In the genomic region with DNA sequence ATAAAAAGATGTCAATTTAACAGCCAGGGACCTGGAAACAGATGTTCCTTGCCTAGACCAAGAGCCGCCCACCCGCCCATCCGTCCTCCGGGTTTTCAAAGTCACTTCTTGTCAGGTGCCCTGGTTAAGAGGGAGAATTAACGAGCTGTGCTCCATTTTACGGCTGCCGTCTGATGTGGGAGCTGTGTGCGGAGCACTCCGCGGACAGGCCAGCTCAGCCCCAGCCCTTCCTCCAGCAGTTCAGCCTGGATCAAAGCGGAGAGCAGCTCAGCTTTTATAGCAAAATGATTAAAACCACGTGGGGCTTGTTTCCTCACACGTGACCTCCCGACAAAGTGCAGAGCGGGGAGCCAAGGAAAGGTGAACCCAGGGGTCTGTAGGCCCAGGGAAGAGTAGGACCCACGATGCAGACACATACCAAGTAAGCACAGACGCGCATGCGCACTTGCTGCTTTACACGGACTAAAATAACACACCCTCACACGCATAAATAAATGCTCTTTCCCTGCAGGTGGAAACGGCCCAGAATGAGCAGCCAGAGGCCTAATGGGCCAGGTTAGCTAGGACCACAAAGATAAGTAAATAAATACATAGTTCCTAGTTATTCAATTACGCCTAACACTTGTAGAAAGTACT, we compare ENCODE assay signal across 35 cellular contexts. TPM values are rescaled to one million over a fixed set of nuclear protein-coding genes. Genes with fewer than 3 reads are reported as not detected.
DNase-seq lines count a peak whose midpoint lies in the region; ATAC-seq, FAIRE-seq and TF ChIP-seq lines count a peak whose summit lies in the region.
"Had no signal": no experiment of that assay in that cellular context is flagged by ENCODE, and none has a peak within 500 bp of the region (broad histone marks: within the 10 kb centered on the region; RNA-seq: fewer than 3 reads in every experiment).

No MANE protein-coding gene starts in this region.

- H3K27ac ChIP-seq in suprapubic skin (peak overlapping the region; percentile 10), brain microvascular endothelial cell (no peak overlapping the region), small intestine (ENCODE audit: low read depth in 1 of 2, low read length in 1 of 2) (no peak overlapping the region)
- no peak overlapping the region for H3K27ac ChIP-seq in CD8-positive, alpha-beta memory T cell (ENCODE audit: low read depth, low read length)
- H3K27ac ChIP-seq: BLaER1 treated with 17β-estradiol and CSF1 and Interleukin-3, amounts not matched to agents 10 nM and 100 nM; heart left ventricle; lower lobe of right lung; Peyer's patch; thoracic aorta had no signal

- H3K27me3 ChIP-seq in adipocyte (replicated peaks; ENCODE audit: control insufficient read depth, insufficient read depth, low read length) (no peaks in the 10 kb centered on the region), suprapubic skin (no peaks in the 10 kb centered on the region), brain microvascular endothelial cell (replicated peaks) (no peaks in the 10 kb centered on the region), small intestine (ENCODE audit: control insufficient read depth in 2 of 2, insufficient read depth in 2 of 2, low read length in 2 of 2) (no peaks in the 10 kb centered on the region)
- H3K27me3 ChIP-seq in CD8-positive, alpha-beta memory T cell (ENCODE audit: insufficient read depth, low read length, poor library complexity, severe bottlenecking), result no peaks in the 10 kb centered on the region
- H3K27me3 ChIP-seq: BLaER1 treated with 17β-estradiol and CSF1 and Interleukin-3, amounts not matched to agents 10 nM and 100 nM; heart left ventricle; Peyer's patch had no signal

- peaks cover 9 to 15% (median 13%) of the 10 kb centered on the region in 5 donors for H3K9me3 Mint-ChIP-seq in CD8-positive, alpha-beta memory T cell

- FAIRE-seq in small intestine (lab: Jason Lieb, UNC), result no peak
- FAIRE-seq: TTC549, urothelium cell line had no signal

- H3K4me3 Mint-ChIP-seq in CD8-positive, alpha-beta memory T cell, result no peak overlapping the region
- H3K4me3 Mint-ChIP-seq: activated naive CD8-positive, alpha-beta T cell treated with anti-CD3 and anti-CD28 coated beads, Interleukin-2, amount 50 U/mL, for 24 hours; activated T-cell treated with anti-CD3 and anti-CD28 coated beads, Interleukin-2, amount 50 U/mL, for 72 hours; H9; naive thymus-derived CD4-positive, alpha-beta T cell; T-helper 17 cell had no signal

- H3K27me3 Mint-ChIP-seq in CD8-positive, alpha-beta memory T cell, result peaks cover 9 to 43% of the 10 kb centered on the region in 2 donors
- H3K27me3 Mint-ChIP-seq: activated naive CD8-positive, alpha-beta T cell treated with anti-CD3 and anti-CD28 coated beads, Interleukin-2, amount 50 U/mL, for 24 hours had no signal

- CTCF ChIA-PET in CD8-positive, alpha-beta memory T cell (lab: Charles Lee), result no interaction called here

- peak; percentile 42 for DNase-seq in EH (ENCODE audit: low read depth)
- DNase-seq in adipocyte (ENCODE audit: low read depth), result peak; percentile 28
- peak; percentile 22 for DNase-seq in kidney tubule cell (ENCODE audit: low spot score)
- DNase-seq in suprapubic skin (ENCODE audit: low spot score in 2 of 2), result no peak
- no peak for DNase-seq in brain microvascular endothelial cell
- no peak for DNase-seq in CD8-positive, alpha-beta memory T cell
- DNase-seq in small intestine, result no peak
- DNase-seq: activated CD4-positive, alpha-beta T cell treated with anti-CD3 and anti-CD28 coated beads, Interleukin-2, amount 50 U/mL, for 48 hours; activated naive CD8-positive, alpha-beta T cell treated with anti-CD3 and anti-CD28 coated beads, Interleukin-2, amount 50 U/mL, for 24 hours; activated T-cell treated with anti-CD3 and anti-CD28 coated beads, Interleukin-2, amount 50 U/mL, for 72 hours; caudate nucleus; COR-L47; erythroblast; foreskin melanocyte; GDM1; H9; heart left ventricle; IMR-90; lower lobe of right lung; MV-4-11; naive thymus-derived CD4-positive, alpha-beta T cell; NCI-H1436; NCI-H2081 treated with DMSO at 0.1 percent for 48 hours; NCI-H748 treated with DMSO at 0.1 percent for 48 hours; Peyer's patch; SHP77; stimulated activated CD4-positive, alpha-beta T cell treated with anti-CD3 and anti-CD28 coated beads, Interleukin-1b, Interleukin-23, amount 100 ng/mL, for 48 hours; stimulated activated naive CD8-positive, alpha-beta T cell treated with anti-CD3 and anti-CD28 coated beads, Interleukin-15, Interleukin-2, amounts not matched to agents 100 U/mL and 50 U/mL, for 24 hours; T-helper 17 cell had no signal

- TF ChIP-seq POLR2A in suprapubic skin (IDR thresholded peaks at IDR 0.05), result no peak

- WGBS in suprapubic skin, result 59% methylated on average over 18 of the region's 23 CpGs
- WGBS in small intestine, 3 donors, result 86 to 91% (median 87%) methylated on average over 23 of the region's 23 CpGs

- no peak for ATAC-seq in GM19463 (IDR thresholded peaks at IDR 0.05; ENCODE audit: unreplicated experiment)
- ATAC-seq: activated CD4-positive, CD25-positive, alpha-beta regulatory T cell treated with anti-CD3 and anti-CD28 coated beads, Interleukin-2, amount 50 U/mL, for 24 hours; activated naive CD8-positive, alpha-beta T cell treated with anti-CD3 and anti-CD28 coated beads, Interleukin-2, amount 50 U/mL, for 24 hours; activated T-cell treated with anti-CD3 and anti-CD28 coated beads, Interleukin-2, amount 50 U/mL, for 72 hours; heart left ventricle; lower lobe of right lung; naive thymus-derived CD4-positive, alpha-beta T cell; stimulated activated naive CD8-positive, alpha-beta T cell treated with anti-CD3 and anti-CD28 coated beads, Interleukin-15, Interleukin-2, amounts not matched to agents 100 U/mL and 50 U/mL, for 24 hours; T-helper 17 cell had no signal

- H3K4me1 Mint-ChIP-seq in CD8-positive, alpha-beta memory T cell, result no peaks in the 10 kb centered on the region
- H3K4me1 Mint-ChIP-seq: activated naive CD8-positive, alpha-beta T cell treated with anti-CD3 and anti-CD28 coated beads, Interleukin-2, amount 50 U/mL, for 24 hours; T-helper 17 cell had no signal

- in situ Hi-C loops in brain microvascular endothelial cell (cut with HindIII; ENCODE audit: low pct_ligation_motif_present, low sequenced_read_pairs), result no loop called here

- H3K9ac ChIP-seq in adipocyte (ENCODE audit: low read length), result no peak overlapping the region
- H3K9ac ChIP-seq: BLaER1 treated with 17β-estradiol and CSF1 and Interleukin-3, amounts not matched to agents 10 nM and 100 nM had no signal

- H3K4me3 ChIP-seq in adipocyte (ENCODE audit: low read length) (no peak overlapping the region), suprapubic skin (no peak overlapping the region), brain microvascular endothelial cell (ENCODE audit: low read depth, low read length) (no peak overlapping the region), small intestine (ENCODE audit: low read depth in 1 of 2, low read length in 2 of 2) (no peak overlapping the region)
- H3K4me3 ChIP-seq in CD8-positive, alpha-beta memory T cell (ENCODE audit: low read length), result no peak overlapping the region
- H3K4me3 ChIP-seq: BLaER1 treated with 17β-estradiol and CSF1 and Interleukin-3, amounts not matched to agents 10 nM and 100 nM; heart left ventricle; lower lobe of right lung; Peyer's patch; thoracic aorta had no signal

- H3K4me1 ChIP-seq in adipocyte (ENCODE audit: control insufficient read depth, insufficient read depth, low read length) (peaks cover 22% of the 10 kb centered on the region), suprapubic skin (peaks cover 7% of the 10 kb centered on the region), small intestine (ENCODE audit: control insufficient read depth in 2 of 2, insufficient read depth in 1 of 2, low read depth in 1 of 2, low read length in 1 of 2) (no peaks in the 10 kb centered on the region)
- no peaks in the 10 kb centered on the region for H3K4me1 ChIP-seq in CD8-positive, alpha-beta memory T cell (ENCODE audit: insufficient read depth, low read length)
- H3K4me1 ChIP-seq: BLaER1 treated with 17β-estradiol and CSF1 and Interleukin-3, amounts not matched to agents 10 nM and 100 nM; lower lobe of right lung; Peyer's patch had no signal

- H3K27ac Mint-ChIP-seq in CD8-positive, alpha-beta memory T cell, result no peak overlapping the region
- H3K27ac Mint-ChIP-seq: activated naive CD8-positive, alpha-beta T cell treated with anti-CD3 and anti-CD28 coated beads, Interleukin-2, amount 50 U/mL, for 24 hours; activated T-cell treated with anti-CD3 and anti-CD28 coated beads, Interleukin-2, amount 50 U/mL, for 72 hours; naive thymus-derived CD4-positive, alpha-beta T cell; T-helper 17 cell had no signal

- no peak for TF ChIP-seq CTCF in suprapubic skin (IDR thresholded peaks at IDR 0.05)
- TF ChIP-seq CTCF in brain microvascular endothelial cell (IDR thresholded peaks at IDR 0.05; ENCODE audit: low read depth, low read length, missing control alignments), result no peak

- POLR2A ChIA-PET in CD8-positive, alpha-beta memory T cell (lab: Charles Lee), result no interaction called here

- peaks cover 8% of the 10 kb centered on the region for H3K9me3 ChIP-seq in adipocyte (ENCODE audit: control insufficient read depth, low read length)
- no peaks in the 10 kb centered on the region for H3K9me3 ChIP-seq in suprapubic skin
- H3K9me3 ChIP-seq in CD8-positive, alpha-beta memory T cell (ENCODE audit: low read length), result no peaks in the 10 kb centered on the region
- no peaks in the 10 kb centered on the region for H3K9me3 ChIP-seq in small intestine (ENCODE audit: control insufficient read depth, low read depth)
- H3K9me3 ChIP-seq: thoracic aorta had no signal

- H3K36me3 ChIP-seq in adipocyte (ENCODE audit: control insufficient read depth, insufficient read depth, low read length, severe bottlenecking) (no peaks in the 10 kb centered on the region), suprapubic skin (no peaks in the 10 kb centered on the region), brain microvascular endothelial cell (replicated peaks) (no peaks in the 10 kb centered on the region), small intestine (ENCODE audit: control insufficient read depth in 2 of 2, insufficient read depth in 2 of 2, low read length in 2 of 2) (no peaks in the 10 kb centered on the region)
- no peaks in the 10 kb centered on the region for H3K36me3 ChIP-seq in CD8-positive, alpha-beta memory T cell (ENCODE audit: insufficient read depth, low read length)
- H3K36me3 ChIP-seq: heart left ventricle, lower lobe of right lung, Peyer's patch, thoracic aorta had no signal

- TF ChIP-seq EP300 in suprapubic skin (IDR thresholded peaks at IDR 0.05), result no peak

- H3K36me3 Mint-ChIP-seq in CD8-positive, alpha-beta memory T cell, result peaks cover 0 to 29% (median 2%) of the 10 kb centered on the region in 3 donors

RNA-seq across cellular contexts. Expression of a gene that starts 46.0 kb away (rescaled TPM):
- 1 to 10 TPM; 2.5 to 8.5 (median 6.2) TPM for total RNA-seq in suprapubic skin
- under 1 TPM in 1 of 2 experiments, not detected in 1; 0.28 TPM for total RNA-seq in CD8-positive, alpha-beta memory T cell
- 0.78 TPM for polyA plus RNA-seq in CD8-positive, alpha-beta memory T cell
- 100 to 1,000 TPM in 1 of 3 donors, 10 to 100 TPM in 1, 1 to 10 TPM in 1; 7.8 to 129 (median 13.8) TPM for polyA plus RNA-seq in small intestine
- total RNA-seq: activated T-cell treated with anti-CD3 and anti-CD28 coated beads, Interleukin-2, amount 50 U/mL, for 72 hours; naive thymus-derived CD4-positive, alpha-beta T cell had no signal
- polyA plus RNA-seq: naive thymus-derived CD4-positive, alpha-beta T cell had no signal

Comparison
In these comparisons a context has a peak if more than half of its experiments do, and no peak if none do; other contexts are left out.
1. DNase-seq: peak in EH (single experiment), adipocyte (single experiment) and kidney tubule cell (single experiment); none in suprapubic skin (0 of 2), brain microvascular endothelial cell (single experiment), CD8-positive, alpha-beta memory T cell (0 of 5) and small intestine (single experiment).